16 cellular contexts compared by ENCODE assay signal in the genomic region with DNA sequence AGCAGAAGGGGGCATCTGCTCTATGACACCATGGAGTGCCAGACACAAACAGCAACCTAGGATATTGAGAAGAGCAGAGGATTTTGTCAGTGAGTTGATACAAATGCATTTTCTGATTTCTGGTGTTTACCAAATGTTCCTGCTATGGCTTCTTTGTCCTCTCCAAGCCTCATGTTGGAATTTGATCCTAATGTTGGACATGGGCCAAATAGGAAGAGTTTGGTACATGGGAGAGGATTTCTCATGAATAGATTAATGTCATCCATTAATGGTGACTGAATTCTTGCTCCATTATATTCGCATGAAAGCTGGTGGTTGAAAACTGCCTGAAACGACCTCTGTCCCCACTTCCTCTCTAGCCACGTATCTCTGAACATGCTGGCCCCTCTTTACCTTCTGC.
"Had no signal": no experiment of that assay in that cellular context is flagged by ENCODE, and none has a peak within 500 bp of the region (broad histone marks: within the 10 kb centered on the region; RNA-seq: fewer than 3 reads in every experiment).

No MANE protein-coding gene starts in this region.

- DNase-seq: activated CD4-positive, alpha-beta memory T cell treated with anti-CD3 and anti-CD28 coated beads, Interleukin-2, amount 10 ng/mL, durations not matched to agents 7 days and 5 days; activated CD8-positive, alpha-beta memory T cell treated with anti-CD3 and anti-CD28 coated beads, Interleukin-2, amount 50 U/mL, for 4 hours; activated naive CD8-positive, alpha-beta T cell treated with anti-CD3 and anti-CD28 coated beads, Interleukin-2, amount 10 ng/mL, durations not matched to agents 7 days and 5 days; activated T-cell treated with anti-CD3 and anti-CD28 coated beads, Interleukin-2, amount 50 U/mL, for 72 hours; anterior cingulate cortex; esophagus squamous epithelium; foreskin fibroblast; glutamatergic neuron; natural killer cell; posterior cingulate gyrus; stimulated activated CD4-positive, alpha-beta T cell treated with anti-CD3 and anti-CD28 coated beads, Interleukin-15, amount 100 ng/mL, for 24 hours; stimulated activated CD4-positive, alpha-beta T cell treated with anti-CD3 and anti-CD28 coated beads, Interleukin-4, amount 100 ng/mL, for 24 hours; testis had no signal

- H3K4me3 ChIP-seq: breast epithelium, esophagus squamous epithelium, testis had no signal

- H3K27me3 ChIP-seq: breast epithelium, esophagus squamous epithelium, testis had no signal

- H3K9me3 ChIP-seq: breast epithelium, esophagus squamous epithelium, testis had no signal

- ATAC-seq: activated T-cell treated with anti-CD3 and anti-CD28 coated beads, Interleukin-2, amount 50 U/mL, for 72 hours; natural killer cell had no signal

- FAIRE-seq: islet of Langerhans had no signal

- H3K36me3 ChIP-seq: breast epithelium, esophagus squamous epithelium had no signal

- H3K27ac ChIP-seq: breast epithelium, esophagus squamous epithelium, testis, VCaP had no signal

- H3K4me1 ChIP-seq: breast epithelium, esophagus squamous epithelium, testis had no signal
